ENCODE assay signal across 10 cellular contexts in genomic region chr9:107480386-107480789, GRCh38. TPM values are rescaled to one million over a fixed set of nuclear protein-coding genes. Genes with fewer than 3 reads are reported as not detected.
DNase-seq lines count a peak whose midpoint lies in the region; ATAC-seq and TF ChIP-seq lines count a peak whose summit lies in the region.
"Had no signal": no experiment of that assay in that cellular context is flagged by ENCODE, and none has a peak within 500 bp of the region (broad histone marks: within the 10 kb centered on the region; RNA-seq: fewer than 3 reads in every experiment).

No MANE protein-coding gene starts in this region.

- peak overlapping the region; percentile 45; the same call in 1 of the 2 replicates for H3K4me3 ChIP-seq in PC-9
- no peak overlapping the region for H3K4me3 ChIP-seq in sigmoid colon

- H3K27ac ChIP-seq in PC-9 (peak overlapping the region; percentile 89), sigmoid colon (peak overlapping the region in 3 of 4 donors; percentile 4 to 54 (median 17))

- H4K20me1 ChIP-seq in PC-9 (ENCODE audit: insufficient read depth): no peaks in the 10 kb centered on the region

- H3K36me3 ChIP-seq in PC-9 (ENCODE audit: low read depth) (peaks cover 13% of the 10 kb centered on the region), sigmoid colon (peaks cover 0 to 5% (median 0%) of the 10 kb centered on the region in 4 donors)

- H3K9me3 ChIP-seq in PC-9 (ENCODE audit: insufficient read depth, low read depth): no peaks in the 10 kb centered on the region
- H3K9me3 ChIP-seq in sigmoid colon: no peaks in the 10 kb centered on the region

- peak; percentile 72 for DNase-seq in ELR (ENCODE audit: low read depth)
- DNase-seq in PC-9: peak; percentile 23 to 78
- peak; percentile 93 for DNase-seq in fibroblast of peridontal ligament (ENCODE audit: extremely low read depth)
- peak; percentile 79 for DNase-seq in sigmoid colon
- no peak for DNase-seq in medulla oblongata (ENCODE audit: extremely low spot score)
- DNase-seq in putamen (ENCODE audit: low spot score): no peak
- DNase-seq: activated naive CD4-positive, alpha-beta T cell treated with anti-CD3 and anti-CD28 coated beads, Interleukin-2, amount 10 ng/mL, durations not matched to agents 7 days and 5 days; retina had no signal

- H3K27me3 ChIP-seq in PC-9 (ENCODE audit: insufficient read depth, low read depth) (no peaks in the 10 kb centered on the region), sigmoid colon (no peaks in the 10 kb centered on the region)

- ATAC-seq in HG02884 (IDR thresholded peaks at IDR 0.05; ENCODE audit: unreplicated experiment) (no peak), HG02970 (IDR thresholded peaks at IDR 0.05; ENCODE audit: low FRiP score, unreplicated experiment) (no peak)

- H3K79me2 ChIP-seq in PC-9 (ENCODE audit: low read depth): peaks cover 7% of the 10 kb centered on the region

- peak overlapping the region; percentile 84 for H3K4me2 ChIP-seq in PC-9

- WGBS in sigmoid colon, 2 donors: 38 to 73% methylated on average over 12 of the region's 12 CpGs

- TF ChIP-seq EP300 in sigmoid colon (IDR thresholded peaks at IDR 0.05): no peak

- H2AFZ ChIP-seq in PC-9: peak overlapping the region; percentile 73

- no peak for TF ChIP-seq POLR2A in sigmoid colon (IDR thresholded peaks at IDR 0.05)

- POLR2A ChIA-PET in PC-9 (lab: Charles Lee; ENCODE audit: unreplicated experiment): interaction anchor here (0.7 kb wide), 1 partner anchor 907 kb away, joined by 8 read pairs; no protein-coding TSS in a partner anchor

- H3K4me1 ChIP-seq in PC-9 (replicated peaks; ENCODE audit: insufficient read depth) (peaks cover 36% of the 10 kb centered on the region), sigmoid colon (peaks cover 0 to 9% (median 0%) of the 10 kb centered on the region in 4 donors)

- no peaks in the 10 kb centered on the region for H3K9me2 ChIP-seq in PC-9 (ENCODE audit: insufficient read depth)

- CTCF ChIA-PET in PC-9 (lab: Charles Lee): interaction anchor here (0.5 to 0.7 kb wide), 2 partner anchors 55 to 429 kb away, joined by 3 to 4 read pairs; no protein-coding TSS in a partner anchor

- H3F3A ChIP-seq in PC-9 (ENCODE audit: insufficient read depth, low read depth): peaks cover 19% of the 10 kb centered on the region

- BruUV-seq in PC-9 (replicated peaks; lab: Mats Ljungman, UMichigan): no TSS peak

- intact Hi-C loops in PC-9 (cut with micrococcal nuclease; ENCODE audit: unreplicated experiment): loop anchor here (5.0 to 10.0 kb wide), 4 partner anchors 364 to 1192 kb away; no protein-coding TSS in a partner anchor
- intact Hi-C loops in sigmoid colon (cut with DNase I): loop anchor here (5.0 to 10.0 kb wide), 2 partner anchors 1282 to 1454 kb away; partner anchors contain the start of genes ABITRAM and ELP1

- TF ChIP-seq CTCF in PC-9 (conservative IDR thresholded peaks at IDR 0.05) (no peak), sigmoid colon (IDR thresholded peaks at IDR 0.05) (no peak)

RNA-seq across cellular contexts. Expression of gene KLF4, which starts 9.2 kb away (rescaled TPM):
- total RNA-seq in PC-9 (2021): 48.5 and 49.0 TPM in 2 replicates
- 10 to 100 TPM; 22.8 to 61.8 (median 34.7) TPM for total RNA-seq in sigmoid colon
- polyA plus RNA-seq in sigmoid colon: 100 to 1,000 TPM; 142 to 392 (median 330) TPM

Comparison
In these comparisons a context has a peak if more than half of its experiments do, and no peak if none do; other contexts are left out.
1. DNase-seq: peak in ELR (single experiment), PC-9 (2 of 2), fibroblast of peridontal ligament (single experiment) and sigmoid colon (single experiment); none in medulla oblongata (single experiment) and putamen (single experiment).